27 cellular contexts compared by ENCODE assay signal in genomic region chr6:154882107-154882506, GRCh38.
DNase-seq lines count a peak whose midpoint lies in the region; ATAC-seq and TF ChIP-seq lines count a peak whose summit lies in the region.
"Had no signal": no experiment of that assay in that cellular context is flagged by ENCODE, and none has a peak within 500 bp of the region (broad histone marks: within the 10 kb centered on the region; RNA-seq: fewer than 3 reads in every experiment).

No MANE protein-coding gene starts in this region.

- H3K36me3 ChIP-seq in adrenal gland (replicated peaks in 1 of 2), result no peaks in the 10 kb centered on the region
- H3K36me3 ChIP-seq: lower lobe of right lung had no signal

- H3K27ac ChIP-seq in adrenal gland, result peak overlapping the region in 1 of 5 donors; percentile 20
- H3K27ac ChIP-seq: dorsolateral prefrontal cortex, lower lobe of right lung, SK-N-MC, stomach, tibial nerve, VCaP had no signal

- WGBS in adrenal gland, 4 donors, result 45 to 58% (median 52%) methylated on average over 3 of the region's 3 CpGs

- DNase-seq in HT1080 (ENCODE audit: low read depth), result peak; percentile 7
- peak in 6 of 7 donors; percentile 34 to 63 (median 42) for DNase-seq in adrenal gland
- DNase-seq in fibroblast of gingiva (ENCODE audit: low read depth), result peak; percentile 20
- DNase-seq in omental fat pad (ENCODE audit: low spot score), result no peak
- DNase-seq in GM10266 (ENCODE audit: extremely low spot score), result no peak
- DNase-seq in DMS53 treated with DMSO at 0.1 percent for 48 hours (lab: John Stamatoyannopoulos, UW; ENCODE audit: unreplicated experiment), result no peak
- DNase-seq in cerebellar cortex (ENCODE audit: low spot score), result no peak
- DNase-seq: activated CD4-positive, alpha-beta T cell treated with anti-CD3 and anti-CD28 coated beads, Interleukin-2, amount 10 ng/mL, durations not matched to agents 24 days and 14 days; activated naive CD4-positive, alpha-beta T cell treated with anti-CD3 and anti-CD28 coated beads for 36 hours; activated T-cell treated with anti-CD3 and anti-CD28 coated beads, Interleukin-2, amount 50 U/mL, for 4 hours; amygdala; CD4-positive, CD25-positive, alpha-beta regulatory T cell; dorsolateral prefrontal cortex; EL; HCEC 1CT; KG1; lower lobe of right lung; MV-4-11; NCI-H146; NCI-H2171; NCI-H526; stimulated activated CD8-positive, alpha-beta memory T cell treated with anti-CD3 and anti-CD28 coated beads, Interleukin-4, amount 100 ng/mL, for 48 hours; stomach had no signal

- TF ChIP-seq CTCF in adrenal gland (IDR thresholded peaks at IDR 0.05) (no peak), omental fat pad (IDR thresholded peaks at IDR 0.05) (no peak), GM10266 (IDR thresholded peaks at IDR 0.05; ENCODE audit: control insufficient read depth, insufficient read depth, low read depth, missing control alignments) (no peak)

- intact Hi-C loops in adrenal gland (cut with DNase I), result no loop called here

- H3K4me3 ChIP-seq in adrenal gland, result no peak overlapping the region
- H3K4me3 ChIP-seq: dorsolateral prefrontal cortex, lower lobe of right lung, SK-N-MC, stomach, tibial nerve had no signal

- ATAC-seq in omental fat pad (ENCODE audit: low FRiP score) (peak; percentile 32), HG02610 (IDR thresholded peaks at IDR 0.05; ENCODE audit: unreplicated experiment) (no peak)
- ATAC-seq: activated T-cell treated with anti-CD3 and anti-CD28 coated beads, Interleukin-2, amount 50 U/mL, for 4 hours; lower lobe of right lung had no signal

- H3K27me3 ChIP-seq in adrenal gland, result no peaks in the 10 kb centered on the region
- H3K27me3 ChIP-seq: dorsolateral prefrontal cortex, stomach, tibial nerve had no signal

- TF ChIP-seq POLR2A in adrenal gland (IDR thresholded peaks at IDR 0.05), result no peak

- peaks cover 0 to 16% of the 10 kb centered on the region in 2 donors for H3K4me1 ChIP-seq in adrenal gland (replicated peaks in 1 of 2)
- H3K4me1 ChIP-seq: lower lobe of right lung, stomach, tibial nerve had no signal

- no peaks in the 10 kb centered on the region for H3K9me3 ChIP-seq in adrenal gland (replicated peaks in 1 of 3)
- H3K9me3 ChIP-seq: lower lobe of right lung, stomach, tibial nerve had no signal

Comparison
In these comparisons a context has a peak if more than half of its experiments do, and no peak if none do; other contexts are left out.
1. DNase-seq: peak in HT1080 (single experiment), adrenal gland (6 of 7) and fibroblast of gingiva (single experiment); none in omental fat pad (single experiment), GM10266 (single experiment), DMS53 treated with DMSO at 0.1 percent for 48 hours (single experiment) and cerebellar cortex (single experiment).